In the genomic region with DNA sequence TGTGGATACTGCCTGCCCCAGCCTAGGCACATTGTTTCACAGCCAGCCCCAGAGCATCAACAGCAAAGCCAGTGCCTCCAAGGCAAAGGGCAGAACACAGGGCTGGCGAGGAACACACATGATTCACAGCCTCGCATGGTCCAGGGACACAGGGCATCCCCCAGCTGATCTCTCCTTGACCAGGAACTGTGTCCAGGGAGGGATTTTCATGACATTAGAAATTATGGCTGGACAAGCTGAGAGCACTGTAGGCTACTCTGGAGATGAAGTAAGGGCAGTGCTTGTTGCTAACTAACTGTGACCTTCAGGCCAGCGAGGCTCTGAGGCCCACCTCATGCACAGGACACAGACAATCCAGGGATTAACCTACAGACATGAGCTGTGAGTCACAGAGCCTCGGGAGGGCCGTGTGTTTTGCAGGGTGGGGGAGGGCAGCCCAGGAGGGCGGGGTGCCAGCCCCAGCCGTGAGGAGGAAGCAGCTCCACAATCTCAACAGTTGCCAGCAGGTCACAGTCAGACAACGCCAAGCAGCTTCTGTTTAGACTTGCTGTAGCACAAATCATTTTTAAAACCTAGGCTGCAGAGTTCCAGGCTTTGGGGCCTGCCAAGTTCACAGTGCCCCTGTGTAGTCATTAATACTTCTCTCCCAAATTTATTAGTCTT, we compare ENCODE assay signal across 7 cellular contexts.
DNase-seq lines count a peak whose midpoint lies in the region; ATAC-seq, FAIRE-seq and TF ChIP-seq lines count a peak whose summit lies in the region.

No MANE protein-coding gene starts in this region.

- no peaks in the 10 kb centered on the region for H3K9me3 ChIP-seq in lower lobe of right lung

- H3K4me3 ChIP-seq in GM12865 (ENCODE audit: low read depth, low read length) (no peak overlapping the region), coronary artery (no peak overlapping the region), lower lobe of right lung (no peak overlapping the region)

- H3K36me3 ChIP-seq in lower lobe of right lung, result no peaks in the 10 kb centered on the region

- TF ChIP-seq POLR2A in GM12891 (IDR thresholded peaks at IDR 0.05; ENCODE audit: low read depth, low read length), result no peak

- peaks cover 15% of the 10 kb centered on the region for H3K27me3 ChIP-seq in lower lobe of right lung (ENCODE audit: low read depth)

- DNase-seq in GM12865 (ENCODE audit: low read depth) (peak; percentile 27), NOMO-1 treated with DMSO at 0.1 percent for 48 hours (lab: John Stamatoyannopoulos, UW; ENCODE audit: unreplicated experiment) (peak; percentile 81), coronary artery (ENCODE audit: low spot score) (no peak), lower lobe of right lung (peak; percentile 46), GM12891 (ENCODE audit: insufficient read length, low spot score) (no peak), putamen (ENCODE audit: low spot score) (no peak)

- intact Hi-C loops in lower lobe of right lung (cut with DNase I), result no loop called here

- no peak for FAIRE-seq in GM12891 (lab: Jason Lieb, UNC)

- H3K4me1 ChIP-seq in lower lobe of right lung, result peaks cover 11% of the 10 kb centered on the region

- no peak for TF ChIP-seq CTCF in GM12865 (IDR thresholded peaks at IDR 0.05; ENCODE audit: insufficient read depth, low read depth, low read length, missing control alignments)
- no peak for TF ChIP-seq CTCF in coronary artery (IDR thresholded peaks at IDR 0.05)
- TF ChIP-seq CTCF in lower lobe of right lung (IDR thresholded peaks at IDR 0.05), result no peak

- H3K27ac ChIP-seq in coronary artery (peak overlapping the region; percentile 51 to 55), lower lobe of right lung (no peak overlapping the region)

- ATAC-seq in lower lobe of right lung, result peak; percentile 22 to 39
- no peak for ATAC-seq in HG02623 (IDR thresholded peaks at IDR 0.05; ENCODE audit: unreplicated experiment)

TF ChIP-seq in GM12891, 5 proteins besides CTCF, POLR2A, EP300 and RAD21:
- TF ChIP-seq SPI1 (IDR thresholded peaks at IDR 0.05; ENCODE audit: low read depth, low read length) (no peak), PAX5 (IDR thresholded peaks at IDR 0.05; ENCODE audit: insufficient read depth, low read length, severe bottlenecking) (no peak), POU2F2 (IDR thresholded peaks at IDR 0.05; ENCODE audit: low read depth, low read length) (no peak), POLR2AphosphoS5 (IDR thresholded peaks at IDR 0.05; ENCODE audit: low read depth, low read length) (no peak), TAF1 (IDR thresholded peaks at IDR 0.05; ENCODE audit: low read depth, low read length) (no peak)

Comparison
In these comparisons a context has a peak if more than half of its experiments do, and no peak if none do; other contexts are left out.
1. DNase-seq: peak in GM12865 (single experiment), NOMO-1 treated with DMSO at 0.1 percent for 48 hours (single experiment) and lower lobe of right lung (single experiment); none in coronary artery (single experiment), GM12891 (single experiment) and putamen (single experiment).